Comparison of ENCODE assay signal across 16 cellular contexts in the genomic region with DNA sequence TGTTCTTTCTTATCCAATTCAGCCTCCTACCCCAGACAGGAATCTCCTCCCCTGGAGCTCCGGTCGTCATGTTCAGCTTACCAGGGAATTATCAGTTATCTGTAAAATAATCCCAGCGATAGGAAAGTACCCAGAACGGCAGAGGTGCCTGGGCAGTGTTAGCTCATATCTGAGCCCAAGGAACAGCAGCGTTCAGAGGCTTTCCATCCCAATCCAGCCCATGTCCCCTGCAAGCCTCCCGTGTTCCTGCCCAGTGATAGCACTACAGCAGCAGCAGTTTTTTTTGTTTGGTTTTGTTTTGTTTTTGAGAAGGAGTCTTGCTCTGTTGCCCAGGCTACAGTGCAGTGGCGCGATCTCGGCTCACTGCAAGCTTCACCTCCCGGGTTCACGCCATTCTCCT.
"Had no signal": no experiment of that assay in that cellular context is flagged by ENCODE, and none has a peak within 500 bp of the region (broad histone marks: within the 10 kb centered on the region; RNA-seq: fewer than 3 reads in every experiment).

No MANE protein-coding gene starts in this region.

- H3K4me3 Mint-ChIP-seq: activated CD4-positive, alpha-beta memory T cell treated with anti-CD3 and anti-CD28 coated beads, Interleukin-2, amount 10 ng/mL, durations not matched to agents 7 days and 5 days; activated naive CD8-positive, alpha-beta T cell treated with anti-CD3 and anti-CD28 coated beads, Interleukin-2, amount 10 ng/mL, durations not matched to agents 7 days and 5 days; activated T-cell treated with anti-CD3 and anti-CD28 coated beads, Interleukin-2, amount 50 U/mL, for 72 hours; neural crest cell; stimulated activated effector memory CD8-positive, alpha-beta T cell treated with anti-CD3 and anti-CD28 coated beads, Interleukin-12 subunit alpha, Interleukin-12 subunit beta, amount 100 ng/mL, for 72 hours; T-cell had no signal

- H3K27ac Mint-ChIP-seq: activated CD4-positive, alpha-beta memory T cell treated with anti-CD3 and anti-CD28 coated beads, Interleukin-2, amount 10 ng/mL, durations not matched to agents 7 days and 5 days; activated naive CD8-positive, alpha-beta T cell treated with anti-CD3 and anti-CD28 coated beads, Interleukin-2, amount 10 ng/mL, durations not matched to agents 7 days and 5 days; activated T-cell treated with anti-CD3 and anti-CD28 coated beads, Interleukin-2, amount 50 U/mL, for 72 hours; stimulated activated effector memory CD8-positive, alpha-beta T cell treated with anti-CD3 and anti-CD28 coated beads, Interleukin-12 subunit alpha, Interleukin-12 subunit beta, amount 100 ng/mL, for 72 hours had no signal

- H3K9me3 ChIP-seq: colonic mucosa, gastroesophageal sphincter, right atrium auricular region, tibial nerve had no signal

- H3K27ac ChIP-seq: cardiac muscle cell, colonic mucosa, right atrium auricular region had no signal

- H3K9me3 Mint-ChIP-seq: activated CD4-positive, alpha-beta memory T cell treated with anti-CD3 and anti-CD28 coated beads, Interleukin-2, amount 10 ng/mL, durations not matched to agents 7 days and 5 days; activated naive CD8-positive, alpha-beta T cell treated with anti-CD3 and anti-CD28 coated beads, Interleukin-2, amount 10 ng/mL, durations not matched to agents 7 days and 5 days; activated T-cell treated with anti-CD3 and anti-CD28 coated beads, Interleukin-2, amount 50 U/mL, for 72 hours; neural crest cell; stimulated activated effector memory CD8-positive, alpha-beta T cell treated with anti-CD3 and anti-CD28 coated beads, Interleukin-12 subunit alpha, Interleukin-12 subunit beta, amount 100 ng/mL, for 72 hours; T-cell had no signal

- H3K27me3 ChIP-seq: cardiac muscle cell, colonic mucosa, gastroesophageal sphincter, right atrium auricular region, tibial nerve had no signal

- H3K27me3 Mint-ChIP-seq: activated CD4-positive, alpha-beta memory T cell treated with anti-CD3 and anti-CD28 coated beads, Interleukin-2, amount 10 ng/mL, durations not matched to agents 7 days and 5 days; activated naive CD8-positive, alpha-beta T cell treated with anti-CD3 and anti-CD28 coated beads, Interleukin-2, amount 10 ng/mL, durations not matched to agents 7 days and 5 days; T-cell had no signal

- DNase-seq: activated CD4-positive, alpha-beta memory T cell treated with anti-CD3 and anti-CD28 coated beads, Interleukin-2, amount 10 ng/mL, durations not matched to agents 7 days and 5 days; activated naive CD8-positive, alpha-beta T cell treated with anti-CD3 and anti-CD28 coated beads, Interleukin-2, amount 10 ng/mL, durations not matched to agents 7 days and 5 days; activated T-cell treated with anti-CD3 and anti-CD28 coated beads, Interleukin-2, amount 50 U/mL, for 72 hours; anterior cingulate cortex; colonic mucosa; left ventricle myocardium superior; mesenchymal stem cell; T-cell; T1000 had no signal

- ATAC-seq: activated T-cell treated with anti-CD3 and anti-CD28 coated beads, Interleukin-2, amount 50 U/mL, for 72 hours; gastroesophageal sphincter; left ventricle myocardium superior; stimulated activated effector memory CD8-positive, alpha-beta T cell treated with anti-CD3 and anti-CD28 coated beads, Interleukin-12 subunit alpha, Interleukin-12 subunit beta, amount 100 ng/mL, for 72 hours; T-cell had no signal

- H3K36me3 ChIP-seq: colonic mucosa, tibial nerve had no signal

- H3K4me1 ChIP-seq: colonic mucosa had no signal

- H3K36me3 Mint-ChIP-seq: activated naive CD8-positive, alpha-beta T cell treated with anti-CD3 and anti-CD28 coated beads, Interleukin-2, amount 10 ng/mL, durations not matched to agents 7 days and 5 days had no signal

- H3K4me3 ChIP-seq: cardiac muscle cell, colonic mucosa, gastroesophageal sphincter, right atrium auricular region, skin epidermis, tibial nerve had no signal
